In genomic region chr14:67961676-67962075, GRCh38 we compare ENCODE assay signal across 28 cellular contexts.
A peak's percentile ranks its signal among the peaks of the same experiment; 100 is the strongest.
DNase-seq lines count a peak whose midpoint lies in the region; ATAC-seq, FAIRE-seq and TF ChIP-seq lines count a peak whose summit lies in the region.
"Had no signal": no experiment of that assay in that cellular context is flagged by ENCODE, and none has a peak within 500 bp of the region (broad histone marks: within the 10 kb centered on the region; RNA-seq: fewer than 3 reads in every experiment).

No MANE protein-coding gene starts in this region.

- H3K4me3 Mint-ChIP-seq in mesothelial cell of epicardium, result no peak overlapping the region
- H3K4me3 Mint-ChIP-seq: activated CD8-positive, alpha-beta memory T cell treated with anti-CD3 and anti-CD28 coated beads, Interleukin-2, amount 10 ng/mL, durations not matched to agents 7 days and 5 days; activated T-cell treated with anti-CD3 and anti-CD28 coated beads, Interleukin-2, amount 50 U/mL, for 72 hours; CD4-positive, alpha-beta memory T cell; effector memory CD8-positive, alpha-beta T cell; WTC11 had no signal

- TF ChIP-seq CTCF in mesothelial cell of epicardium (IDR thresholded peaks at IDR 0.05; ENCODE audit: unreplicated experiment) (no peak), transverse colon (IDR thresholded peaks at IDR 0.05) (no peak), upper lobe of right lung (IDR thresholded peaks at IDR 0.05) (no peak)

- in situ Hi-C loops in transverse colon (cut with MboI; ENCODE audit: low pct_ligation_motif_present in 1 of 4, low pct_unique_long_range_greater_than_20kb in 1 of 4, low sequenced_read_pairs in 3 of 4), result loop anchor here in 2 of 4 donors (10.0 to 25.0 kb wide), 2 partner anchors 176 to 283 kb away; no protein-coding TSS in a partner anchor

- H3K36me3 Mint-ChIP-seq in mesothelial cell of epicardium, result peaks cover 3% of the 10 kb centered on the region

- H3K9me3 Mint-ChIP-seq in mesothelial cell of epicardium, result no peaks in the 10 kb centered on the region
- H3K9me3 Mint-ChIP-seq: effector memory CD8-positive, alpha-beta T cell had no signal

- H3K36me3 ChIP-seq in adipocyte (ENCODE audit: control insufficient read depth, insufficient read depth, low read length, severe bottlenecking) (no peaks in the 10 kb centered on the region), transverse colon (no peaks in the 10 kb centered on the region), upper lobe of right lung (no peaks in the 10 kb centered on the region)
- H3K36me3 ChIP-seq: vagina had no signal

- peak; percentile 13 for ATAC-seq in GM18519 (IDR thresholded peaks at IDR 0.05; ENCODE audit: low FRiP score, unreplicated experiment)
- no peak for ATAC-seq in HG03025 (IDR thresholded peaks at IDR 0.05; ENCODE audit: low FRiP score, unreplicated experiment)
- ATAC-seq in upper lobe of right lung, result no peak
- ATAC-seq: activated CD8-positive, alpha-beta memory T cell treated with anti-CD3 and anti-CD28 coated beads, Interleukin-2, amount 10 ng/mL, durations not matched to agents 7 days and 5 days; activated T-cell treated with anti-CD3 and anti-CD28 coated beads, Interleukin-2, amount 50 U/mL, for 72 hours; WTC11 had no signal

- H3K27ac ChIP-seq in transverse colon, result peak overlapping the region; percentile 81 to 87 (median 85)
- H3K27ac ChIP-seq in upper lobe of right lung, result no peak overlapping the region
- H3K27ac ChIP-seq: vagina had no signal

- H3K4me1 ChIP-seq in adipocyte (ENCODE audit: control insufficient read depth, insufficient read depth, low read length) (peaks cover 30% of the 10 kb centered on the region), transverse colon (peaks cover 19 to 58% (median 46%) of the 10 kb centered on the region in 4 donors), upper lobe of right lung (peaks cover 35% of the 10 kb centered on the region)

- intact Hi-C loops in transverse colon (cut with DNase I; ENCODE audit: low total_unique reads), result no loop called here
- intact Hi-C loops in upper lobe of right lung (cut with DNase I), result no loop called here

- H3K9me3 ChIP-seq in adipocyte (ENCODE audit: control insufficient read depth, low read length) (no peaks in the 10 kb centered on the region), transverse colon (no peaks in the 10 kb centered on the region), upper lobe of right lung (no peaks in the 10 kb centered on the region)
- H3K9me3 ChIP-seq: vagina had no signal

- H3K9ac ChIP-seq in adipocyte (ENCODE audit: low read length), result peak overlapping the region; percentile 1

- no peak for TF ChIP-seq POLR2A in transverse colon (IDR thresholded peaks at IDR 0.05)

- H3K4me3 ChIP-seq in adipocyte (ENCODE audit: low read length) (no peak overlapping the region), transverse colon (no peak overlapping the region), upper lobe of right lung (no peak overlapping the region)
- H3K4me3 ChIP-seq: vagina had no signal

- no peaks in the 10 kb centered on the region for H3K27me3 Mint-ChIP-seq in mesothelial cell of epicardium (ENCODE audit: low read depth)
- H3K27me3 Mint-ChIP-seq: activated CD8-positive, alpha-beta memory T cell treated with anti-CD3 and anti-CD28 coated beads, Interleukin-2, amount 10 ng/mL, durations not matched to agents 7 days and 5 days; CD4-positive, alpha-beta memory T cell; effector memory CD8-positive, alpha-beta T cell had no signal

- WGBS in transverse colon (ENCODE audit: low coverage in 1 of 2), 2 donors, result 63 to 78% methylated on average over 2 of the region's 2 CpGs

- TF ChIP-seq EP300 in transverse colon (IDR thresholded peaks at IDR 0.05; ENCODE audit: low read depth), result no peak

- no peak for FAIRE-seq in frontal cortex (lab: Jason Lieb, UNC)
- FAIRE-seq: bronchial epithelial cell, RCC 7860 had no signal

- peaks cover 55% of the 10 kb centered on the region for H3K4me1 Mint-ChIP-seq in mesothelial cell of epicardium
- H3K4me1 Mint-ChIP-seq: activated CD8-positive, alpha-beta memory T cell treated with anti-CD3 and anti-CD28 coated beads, Interleukin-2, amount 10 ng/mL, durations not matched to agents 7 days and 5 days; CD4-positive, alpha-beta memory T cell; WTC11 had no signal

- DNase-seq in adipocyte (ENCODE audit: low read depth) (no peak), mesothelial cell of epicardium (ENCODE audit: low spot score in 2 of 2, unreplicated experiment in 2 of 2) (no peak), transverse colon (no peak), NCI-H2081 treated with DMSO at 0.1 percent for 48 hours (lab: John Stamatoyannopoulos, UW) (no peak), upper lobe of right lung (no peak), frontal cortex (ENCODE audit: low spot score in 2 of 2) (no peak)
- DNase-seq: activated CD4-positive, alpha-beta T cell treated with anti-CD3 and anti-CD28 coated beads, Interleukin-2, amount 50 U/mL, for 1 hour; activated CD8-positive, alpha-beta memory T cell treated with anti-CD3 and anti-CD28 coated beads, Interleukin-2, amount 10 ng/mL, durations not matched to agents 7 days and 5 days; activated naive CD4-positive, alpha-beta T cell; activated T-cell treated with anti-CD3 and anti-CD28 coated beads, Interleukin-2, amount 50 U/mL, for 72 hours; amniotic stem cell; CD4-positive, alpha-beta memory T cell; DMS 273 treated with DMSO at 0.1 percent for 48 hours; effector memory CD8-positive, alpha-beta T cell; foreskin fibroblast; GOT3; mammary epithelial cell; NCI-H1092; NCI-H1694 treated with DMSO at 0.1 percent for 48 hours; NCI-H526; nucleus accumbens; stimulated activated CD4-positive, alpha-beta T cell treated with anti-CD3 and anti-CD28 coated beads, Interleukin-4, amount 100 ng/mL, for 1 hour had no signal

- H3K27me3 ChIP-seq in adipocyte (replicated peaks; ENCODE audit: control insufficient read depth, insufficient read depth, low read length) (no peaks in the 10 kb centered on the region), transverse colon (no peaks in the 10 kb centered on the region), upper lobe of right lung (no peaks in the 10 kb centered on the region)
- H3K27me3 ChIP-seq: vagina had no signal

- peak overlapping the region; percentile 91 for H3K27ac Mint-ChIP-seq in mesothelial cell of epicardium
- H3K27ac Mint-ChIP-seq: activated CD8-positive, alpha-beta memory T cell treated with anti-CD3 and anti-CD28 coated beads, Interleukin-2, amount 10 ng/mL, durations not matched to agents 7 days and 5 days; activated T-cell treated with anti-CD3 and anti-CD28 coated beads, Interleukin-2, amount 50 U/mL, for 72 hours; CD4-positive, alpha-beta memory T cell; effector memory CD8-positive, alpha-beta T cell; WTC11 had no signal
